In genomic region chr4:114729339-114729738, GRCh38 we compare ENCODE assay signal across 27 cellular contexts.
DNase-seq lines count a peak whose midpoint lies in the region; ATAC-seq, FAIRE-seq and TF ChIP-seq lines count a peak whose summit lies in the region.
"Had no signal": no experiment of that assay in that cellular context is flagged by ENCODE, and none has a peak within 500 bp of the region (broad histone marks: within the 10 kb centered on the region; RNA-seq: fewer than 3 reads in every experiment).

No MANE protein-coding gene starts in this region.

- H3K27me3 ChIP-seq in WERI-Rb-1 (ENCODE audit: insufficient read depth, low read depth, severe bottlenecking) (no peaks in the 10 kb centered on the region), pancreas (no peaks in the 10 kb centered on the region), sigmoid colon (no peaks in the 10 kb centered on the region)
- H3K27me3 ChIP-seq: adrenal gland, BE2C, heart left ventricle, vagina had no signal

- TF ChIP-seq EP300 in sigmoid colon (IDR thresholded peaks at IDR 0.05) = no peak

- H3K4me3 ChIP-seq in WERI-Rb-1 (ENCODE audit: low read depth, low read length) (no peak overlapping the region), pancreas (no peak overlapping the region), sigmoid colon (no peak overlapping the region)
- H3K4me3 ChIP-seq: adrenal gland, heart left ventricle, thoracic aorta, vagina had no signal

- H3K27ac ChIP-seq in WERI-Rb-1 = no peak overlapping the region
- no peak overlapping the region for H3K27ac ChIP-seq in pancreas
- H3K27ac ChIP-seq in sigmoid colon = no peak overlapping the region
- H3K27ac ChIP-seq: adrenal gland, heart left ventricle, thoracic aorta, vagina had no signal

- H3K4me1 ChIP-seq in pancreas (peaks cover 0 to 7% (median 0%) of the 10 kb centered on the region in 3 donors), sigmoid colon (no peaks in the 10 kb centered on the region)
- H3K4me1 ChIP-seq: adrenal gland, BE2C, heart left ventricle, vagina had no signal

- WGBS in pancreas, 2 donors = 33 to 37% methylated on average over 3 of the region's 3 CpGs
- 79 to 87% methylated on average over 3 of the region's 3 CpGs for WGBS in sigmoid colon, 2 donors

- FAIRE-seq in pancreas (lab: Jason Lieb, UNC) = no peak
- FAIRE-seq: colon, GM12891, GM19239, RCC 7860, small intestine had no signal

- H3K9me3 ChIP-seq in WERI-Rb-1 (ENCODE audit: severe bottlenecking) = no peaks in the 10 kb centered on the region
- no peaks in the 10 kb centered on the region for H3K9me3 ChIP-seq in pancreas
- H3K9me3 ChIP-seq in sigmoid colon = no peaks in the 10 kb centered on the region
- H3K9me3 ChIP-seq: adrenal gland, BE2C, heart left ventricle, thoracic aorta, vagina had no signal

- no peaks in the 10 kb centered on the region for H3K36me3 ChIP-seq in WERI-Rb-1
- no peaks in the 10 kb centered on the region for H3K36me3 ChIP-seq in pancreas
- H3K36me3 ChIP-seq in sigmoid colon = no peaks in the 10 kb centered on the region
- H3K36me3 ChIP-seq: adrenal gland, BE2C, heart left ventricle, thoracic aorta, vagina had no signal

- peak; percentile 20; the same call in 1 of the 2 replicates for TF ChIP-seq CTCF in WERI-Rb-1 (IDR thresholded peaks at IDR 0.05; ENCODE audit: low read depth, low read length)
- TF ChIP-seq CTCF in pancreas (IDR thresholded peaks at IDR 0.05) = no peak
- TF ChIP-seq CTCF in sigmoid colon (IDR thresholded peaks at IDR 0.05) = no peak

- peak; percentile 40 to 81 (median 72) for ATAC-seq in pancreas
- ATAC-seq: heart left ventricle; stimulated activated memory B cell treated with anti-CD40 and anti-IgM and Interleukin-4, amounts not matched to agents 10 μg/mL and 1 μg/mL and 100 μg/mL, for 72 hours had no signal

- DNase-seq in NCI-H748 (lab: John Stamatoyannopoulos, UW; ENCODE audit: unreplicated experiment) (peak; percentile 8), NCI-H748 treated with DMSO at 0.1 percent for 48 hours (lab: John Stamatoyannopoulos, UW) (no peak), NCI-H1092 treated with DMSO at 0.1 percent for 48 hours (lab: John Stamatoyannopoulos, UW) (peak; percentile 39), WERI-Rb-1 (no peak), pancreas (peak in 5 of 6 donors; percentile 15 to 55 (median 26)), NCI-H187 (lab: John Stamatoyannopoulos, UW) (no peak), sigmoid colon (no peak)
- DNase-seq in stimulated activated naive CD4-positive, alpha-beta T cell (lab: John Stamatoyannopoulos, UW) = no peak
- DNase-seq: activated CD4-positive, alpha-beta T cell treated with anti-CD3 and anti-CD28 coated beads, Interleukin-2, amount 10 ng/mL, durations not matched to agents 24 days and 14 days; activated naive CD4-positive, alpha-beta T cell treated with Interleukin-2 at 50 U/mL for 16 hours; activated T-cell treated with anti-CD3 and anti-CD28 coated beads, Interleukin-2, amount 50 U/mL, for 48 hours; adrenal gland; BE2C; effector CD8-positive, alpha-beta T cell; erythroblast; heart left ventricle; HFFc6; NCI-H1048; small intestine; stimulated activated CD4-positive, alpha-beta T cell treated with anti-CD3 and anti-CD28 coated beads, Interleukin-2, amount 100 ng/mL, for 48 hours had no signal

- intact Hi-C loops in pancreas (cut with DNase I) = no loop called here
- intact Hi-C loops in sigmoid colon (cut with DNase I) = no loop called here

- TF ChIP-seq POLR2A in sigmoid colon (IDR thresholded peaks at IDR 0.05) = no peak

Comparison
In these comparisons a context has a peak if more than half of its experiments do, and no peak if none do; other contexts are left out.
1. DNase-seq: peak in NCI-H748 (single experiment), NCI-H1092 treated with DMSO at 0.1 percent for 48 hours (single experiment) and pancreas (5 of 6); none in NCI-H748 treated with DMSO at 0.1 percent for 48 hours (single experiment), WERI-Rb-1 (single experiment), NCI-H187 (0 of 2), stimulated activated naive CD4-positive, alpha-beta T cell (0 of 6) and sigmoid colon (single experiment).